ENCODE assay signal across 30 cellular contexts in the genomic region with DNA sequence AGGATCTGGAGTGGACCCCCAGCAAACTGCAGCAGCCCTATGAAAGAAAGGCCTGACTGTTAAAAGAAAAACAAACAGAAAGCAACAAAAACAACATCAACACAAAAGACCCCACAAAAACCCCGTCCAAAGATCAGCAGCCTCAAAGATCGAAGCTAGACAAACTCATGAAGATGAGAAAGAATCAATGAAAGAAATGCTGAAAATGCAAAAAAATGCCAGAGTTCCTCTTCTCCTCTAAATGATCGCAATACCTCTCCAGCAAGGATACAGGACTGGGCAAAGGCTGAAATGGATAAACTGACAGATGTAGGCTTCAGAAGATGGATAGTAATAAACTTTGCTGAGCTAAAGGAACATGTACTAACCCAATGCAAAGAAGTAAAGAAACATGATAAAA.
"Had no signal": no experiment of that assay in that cellular context is flagged by ENCODE, and none has a peak within 500 bp of the region (broad histone marks: within the 10 kb centered on the region; RNA-seq: fewer than 3 reads in every experiment).

No MANE protein-coding gene starts in this region.

- H3K4me3 ChIP-seq: ovary, psoas muscle, skin epidermis, smooth muscle cell, spleen, suprapubic skin, testis, tibial artery, transverse colon, upper lobe of right lung, uterus had no signal

- H3K4me2 ChIP-seq: smooth muscle cell had no signal

- H3K9me3 ChIP-seq: neutrophil, ovary, psoas muscle, suprapubic skin, testis, tibial artery, transverse colon, upper lobe of right lung, uterus had no signal

- H3K27ac ChIP-seq: neutrophil, ovary, parathyroid adenoma, psoas muscle, skin epidermis, spleen, suprapubic skin, testis, tibial artery, transverse colon, upper lobe of right lung, uterus had no signal

- ATAC-seq: naive thymus-derived CD8-positive, alpha-beta T cell; natural killer cell treated with Interleukin-12 subunit alpha and Interleukin-12 subunit beta and Interleukin-15 and Interleukin-18, amount 100 ng/mL, for 72 hours; psoas muscle; right cardiac atrium; sciatic nerve; stimulated activated memory B cell treated with anti-CD40 and anti-IgM and Interleukin-4, amounts not matched to agents 10 μg/mL and 1 μg/mL and 100 μg/mL, for 72 hours; stimulated activated naive CD8-positive, alpha-beta T cell treated with anti-CD3 and anti-CD28 coated beads, Interleukin-15, amount 100 ng/mL, for 72 hours; stimulated activated naive CD8-positive, alpha-beta T cell treated with anti-CD3 and anti-CD28 coated beads, Interleukin-15, Interleukin-2, amounts not matched to agents 100 U/mL and 50 U/mL, for 24 hours; upper lobe of right lung had no signal

- H3K9ac ChIP-seq: parathyroid adenoma had no signal

- H3K79me2 ChIP-seq: parathyroid adenoma had no signal

- H3K36me3 ChIP-seq: neutrophil, ovary, spleen, suprapubic skin, tibial artery, transverse colon, upper lobe of right lung, uterus had no signal

- H3K27me3 ChIP-seq: neutrophil, ovary, spleen, suprapubic skin, testis, tibial artery, transverse colon, upper lobe of right lung, uterus had no signal

- DNase-seq: naive thymus-derived CD8-positive, alpha-beta T cell; nephron progenitor cell; nucleus accumbens; ovary; posterior cingulate gyrus; psoas muscle; right cardiac atrium; spleen; stimulated activated CD4-positive, alpha-beta T cell treated with anti-CD3 and anti-CD28 coated beads, Interleukin-12 subunit alpha, Interleukin-12 subunit beta, amount 100 ng/mL, for 4 hours; stimulated activated CD4-positive, alpha-beta T cell treated with anti-CD3 and anti-CD28 coated beads, Interleukin-1b, Interleukin-23, amount 100 ng/mL, for 48 hours; stimulated activated CD4-positive, alpha-beta T cell treated with anti-CD3 and anti-CD28 coated beads, Interleukin-4, amount 100 ng/mL, for 1 hour; stimulated activated CD4-positive, alpha-beta T cell treated with anti-CD3 and anti-CD28 coated beads, Interleukin-4, amount 100 ng/mL, for 4 hours; stimulated activated CD8-positive, alpha-beta memory T cell treated with anti-CD3 and anti-CD28 coated beads, Interleukin-4, amount 100 ng/mL, for 48 hours; stimulated activated naive CD4-positive, alpha-beta T cell; stimulated activated naive CD8-positive, alpha-beta T cell treated with anti-CD3 and anti-CD28 coated beads, Interleukin-15, amount 100 ng/mL, for 72 hours; stimulated activated naive CD8-positive, alpha-beta T cell treated with anti-CD3 and anti-CD28 coated beads, Interleukin-15, Interleukin-2, amounts not matched to agents 100 U/mL and 50 U/mL, for 24 hours; substantia nigra; testis; tibial artery; transverse colon; upper lobe of right lung; uterus had no signal

- H2AFZ ChIP-seq: parathyroid adenoma had no signal

- H3K4me1 ChIP-seq: parathyroid adenoma, psoas muscle, testis, tibial artery, upper lobe of right lung, uterus had no signal
